ENCODE assay signal across 20 cellular contexts in the genomic region with DNA sequence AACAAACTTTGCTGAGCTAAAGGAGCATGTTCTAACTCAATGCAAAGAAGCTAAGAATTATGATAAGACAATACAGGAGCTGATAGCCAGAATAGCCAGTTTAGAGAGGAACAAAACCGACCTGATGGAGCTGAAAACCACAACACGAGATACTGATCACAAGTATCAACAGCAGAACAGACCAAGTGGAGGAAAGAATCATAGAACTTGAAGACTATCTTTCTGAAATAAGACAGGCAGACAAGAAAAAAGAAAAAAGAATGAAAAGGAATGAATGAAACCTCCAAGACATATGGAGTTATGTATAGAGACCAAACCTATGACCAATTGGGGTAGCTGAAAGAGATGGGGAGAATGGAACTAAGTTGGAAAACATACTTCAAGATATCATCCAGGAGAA. TPM values are rescaled to one million over a fixed set of nuclear protein-coding genes. Genes with fewer than 3 reads are reported as not detected.
DNase-seq lines count a peak whose midpoint lies in the region; ATAC-seq and TF ChIP-seq lines count a peak whose summit lies in the region.
"Had no signal": no experiment of that assay in that cellular context is flagged by ENCODE, and none has a peak within 500 bp of the region (broad histone marks: within the 10 kb centered on the region; RNA-seq: fewer than 3 reads in every experiment).

No MANE protein-coding gene starts in this region.

- H3K4me1 ChIP-seq in MM.1S (ENCODE audit: low read length): no peaks in the 10 kb centered on the region
- H3K4me1 ChIP-seq: ascending aorta, Caco-2, parathyroid adenoma, upper lobe of right lung had no signal

- no peaks in the 10 kb centered on the region for H4K20me1 ChIP-seq in MM.1S (ENCODE audit: insufficient read depth, low read length)

- H3K27me3 Mint-ChIP-seq in activated T-cell treated with anti-CD3 and anti-CD28 coated beads, Interleukin-2, amount 50 U/mL, for 24 hours: no peaks in the 10 kb centered on the region
- H3K27me3 Mint-ChIP-seq in activated naive CD8-positive, alpha-beta T cell treated with anti-CD3 and anti-CD28 coated beads for 36 hours: no peaks in the 10 kb centered on the region
- H3K27me3 Mint-ChIP-seq in stimulated activated naive B cell treated with anti-CD40 and anti-IgM and Interleukin-4, amounts not matched to agents 10 μg/mL and 1 μg/mL and 100 μg/mL, for 72 hours: no peaks in the 10 kb centered on the region

- TF ChIP-seq CTCF in MM.1S (IDR thresholded peaks at IDR 0.05; ENCODE audit: low read length): no peak

- no peak overlapping the region for H2AFZ ChIP-seq in MM.1S (ENCODE audit: low read length)
- H2AFZ ChIP-seq: parathyroid adenoma had no signal

- H3K9me3 Mint-ChIP-seq in activated T-cell treated with anti-CD3 and anti-CD28 coated beads, Interleukin-2, amount 50 U/mL, for 24 hours: peaks cover 15% of the 10 kb centered on the region
- peaks cover 17% of the 10 kb centered on the region for H3K9me3 Mint-ChIP-seq in activated naive CD8-positive, alpha-beta T cell treated with anti-CD3 and anti-CD28 coated beads for 36 hours
- peaks cover 15 to 24% of the 10 kb centered on the region in 2 donors for H3K9me3 Mint-ChIP-seq in stimulated activated naive B cell treated with anti-CD40 and anti-IgM and Interleukin-4, amounts not matched to agents 10 μg/mL and 1 μg/mL and 100 μg/mL, for 72 hours

- H3K9ac ChIP-seq in MM.1S (ENCODE audit: low read length): no peak overlapping the region
- H3K9ac ChIP-seq: parathyroid adenoma had no signal

- H3F3A ChIP-seq in MM.1S (ENCODE audit: insufficient read depth, low read length): no peaks in the 10 kb centered on the region

- H3K27me3 ChIP-seq in MM.1S (replicated peaks; ENCODE audit: insufficient read depth, low read length): no peaks in the 10 kb centered on the region
- no peaks in the 10 kb centered on the region for H3K27me3 ChIP-seq in MG63
- H3K27me3 ChIP-seq: ascending aorta, left lung, upper lobe of right lung had no signal

- no peaks in the 10 kb centered on the region for H3K79me2 ChIP-seq in MM.1S (ENCODE audit: low read length)
- H3K79me2 ChIP-seq: parathyroid adenoma had no signal

- H3K27ac ChIP-seq in MM.1S (ENCODE audit: low read length): no peak overlapping the region
- H3K27ac ChIP-seq: ascending aorta, parathyroid adenoma, upper lobe of right lung had no signal

- H3K27ac Mint-ChIP-seq in activated T-cell treated with anti-CD3 and anti-CD28 coated beads, Interleukin-2, amount 50 U/mL, for 24 hours: peak overlapping the region; percentile 93
- H3K27ac Mint-ChIP-seq in activated naive CD8-positive, alpha-beta T cell treated with anti-CD3 and anti-CD28 coated beads for 36 hours: peak overlapping the region; percentile 81
- H3K27ac Mint-ChIP-seq in stimulated activated naive B cell treated with anti-CD40 and anti-IgM and Interleukin-4, amounts not matched to agents 10 μg/mL and 1 μg/mL and 100 μg/mL, for 72 hours: peak overlapping the region; percentile 44

- no peaks in the 10 kb centered on the region for H3K9me3 ChIP-seq in MM.1S (replicated peaks; ENCODE audit: insufficient read depth, low read length)
- peaks cover 6% of the 10 kb centered on the region; the same call in 1 of the 2 replicates for H3K9me3 ChIP-seq in MG63
- H3K9me3 ChIP-seq: ascending aorta, upper lobe of right lung had no signal

- H3K4me1 Mint-ChIP-seq in activated T-cell treated with anti-CD3 and anti-CD28 coated beads, Interleukin-2, amount 50 U/mL, for 24 hours (ENCODE audit: low read depth): peaks cover 66% of the 10 kb centered on the region
- peaks cover 54% of the 10 kb centered on the region for H3K4me1 Mint-ChIP-seq in activated naive CD8-positive, alpha-beta T cell treated with anti-CD3 and anti-CD28 coated beads for 36 hours
- H3K4me1 Mint-ChIP-seq in stimulated activated naive B cell treated with anti-CD40 and anti-IgM and Interleukin-4, amounts not matched to agents 10 μg/mL and 1 μg/mL and 100 μg/mL, for 72 hours: peaks cover 49 to 60% of the 10 kb centered on the region in 2 donors

- H3K36me3 ChIP-seq in MM.1S (replicated peaks; ENCODE audit: insufficient read depth, low read length) (no peaks in the 10 kb centered on the region), MG63 (no peaks in the 10 kb centered on the region)
- H3K36me3 ChIP-seq: ascending aorta, left lung, upper lobe of right lung had no signal

- peak overlapping the region; percentile 72 for H3K4me3 Mint-ChIP-seq in activated T-cell treated with anti-CD3 and anti-CD28 coated beads, Interleukin-2, amount 50 U/mL, for 24 hours
- peak overlapping the region; percentile 19 for H3K4me3 Mint-ChIP-seq in activated naive CD8-positive, alpha-beta T cell treated with anti-CD3 and anti-CD28 coated beads for 36 hours
- peak overlapping the region in 1 of 2 donors; percentile 3 for H3K4me3 Mint-ChIP-seq in stimulated activated naive B cell treated with anti-CD40 and anti-IgM and Interleukin-4, amounts not matched to agents 10 μg/mL and 1 μg/mL and 100 μg/mL, for 72 hours

- H3K4me3 ChIP-seq in MM.1S (ENCODE audit: low read length) (no peak overlapping the region), MG63 (no peak overlapping the region)
- H3K4me3 ChIP-seq: ascending aorta, left lung, upper lobe of right lung had no signal

- H3K9me2 ChIP-seq in MM.1S (replicated peaks; ENCODE audit: insufficient read depth, low read length): no peaks in the 10 kb centered on the region

- ATAC-seq in stimulated activated naive B cell treated with anti-CD40 and anti-IgM and Interleukin-4, amounts not matched to agents 10 μg/mL and 1 μg/mL and 100 μg/mL, for 72 hours (replicated peaks): no peak
- ATAC-seq in GM21390 (IDR thresholded peaks at IDR 0.05; ENCODE audit: unreplicated experiment): no peak
- ATAC-seq in GM21737 (IDR thresholded peaks at IDR 0.05; ENCODE audit: unreplicated experiment): no peak
- ATAC-seq: left lung, upper lobe of right lung had no signal

- H3K4me2 ChIP-seq in MM.1S (ENCODE audit: low read depth, low read length): peak overlapping the region; percentile 2; the same call in 1 of the 2 replicates

- DNase-seq in activated T-cell treated with anti-CD3 and anti-CD28 coated beads, Interleukin-2, amount 50 U/mL, for 24 hours: no peak
- DNase-seq in activated T-cell treated with anti-CD3 and anti-CD28 coated beads, Interleukin-2, amount 50 U/mL, for 48 hours: no peak
- no peak for DNase-seq in MM.1S
- no peak for DNase-seq in activated naive CD8-positive, alpha-beta T cell treated with anti-CD3 and anti-CD28 coated beads for 36 hours
- no peak for DNase-seq in stimulated activated naive B cell treated with anti-CD40 and anti-IgM and Interleukin-4, amounts not matched to agents 10 μg/mL and 1 μg/mL and 100 μg/mL, for 72 hours
- DNase-seq in MG63: no peak
- DNase-seq: Caco-2; foreskin melanocyte; H7; left lung; NCI-H146; NCI-H226; NK-92 treated with Interleukin-12 subunit alpha and Interleukin-12 subunit beta, amount 100 ng/mL, for 24 hours; upper lobe of right lung had no signal

- peaks cover 28% of the 10 kb centered on the region for H3K36me3 Mint-ChIP-seq in activated T-cell treated with anti-CD3 and anti-CD28 coated beads, Interleukin-2, amount 50 U/mL, for 24 hours (ENCODE audit: low read depth)
- H3K36me3 Mint-ChIP-seq in activated naive CD8-positive, alpha-beta T cell treated with anti-CD3 and anti-CD28 coated beads for 36 hours: peaks cover 63% of the 10 kb centered on the region
- peaks cover 71 to 81% of the 10 kb centered on the region in 2 donors for H3K36me3 Mint-ChIP-seq in stimulated activated naive B cell treated with anti-CD40 and anti-IgM and Interleukin-4, amounts not matched to agents 10 μg/mL and 1 μg/mL and 100 μg/mL, for 72 hours

RNA-seq across cellular contexts. Expression of gene CD84, which starts 20.6 kb away (rescaled TPM):
- 10 to 100 TPM; 13.5 to 13.7 TPM for total RNA-seq in activated naive CD8-positive, alpha-beta T cell treated with anti-CD3 and anti-CD28 coated beads for 36 hours
- total RNA-seq in MG63 (2014; rRNA removed; shearing (Covaris generic); ENCODE audit: low replicate concordance): not detected in 2 replicates
- total RNA-seq: Caco-2, G401, H7, LHCN-M2 had no signal

RNA-seq across cellular contexts. Expression of gene SLAMF6, which starts 35.6 kb away (rescaled TPM):
- total RNA-seq in activated naive CD8-positive, alpha-beta T cell treated with anti-CD3 and anti-CD28 coated beads for 36 hours: 10 to 100 TPM; 46.8 to 48.1 TPM
- total RNA-seq in MG63 (2014; rRNA removed; shearing (Covaris generic); ENCODE audit: low replicate concordance): not detected in 2 replicates
- total RNA-seq: ascending aorta, Caco-2, G401, H7, LHCN-M2 had no signal

Comparison
In these comparisons a context has a peak if more than half of its experiments do, and no peak if none do; other contexts are left out.
1. RNA of gene CD84, which starts 20.6 kb away (total RNA-seq): 13.5 to 13.7 TPM in activated naive CD8-positive, alpha-beta T cell treated with anti-CD3 and anti-CD28 coated beads for 36 hours; not detected in MG63; every median in the first group is over 10 times any median in the second.
2. RNA of gene SLAMF6, which starts 35.6 kb away (total RNA-seq): 46.8 to 48.1 TPM in activated naive CD8-positive, alpha-beta T cell treated with anti-CD3 and anti-CD28 coated beads for 36 hours; not detected in MG63; every median in the first group is over 10 times any median in the second.
3. Peak in every context shown above with its lines, with median percentiles within 50 percentile points of each other: H3K27ac Mint-ChIP-seq.